In genomic region chr1:8031176-8031785, GRCh38 we compare ENCODE assay signal across 8 cellular contexts. TPM values are rescaled to one million over a fixed set of nuclear protein-coding genes. Genes with fewer than 3 reads are reported as not detected.
A peak's percentile ranks its signal among the peaks of the same experiment; 100 is the strongest.
DNase-seq lines count a peak whose midpoint lies in the region; ATAC-seq and TF ChIP-seq lines count a peak whose summit lies in the region.

No MANE protein-coding gene starts in this region.

- no peaks in the 10 kb centered on the region for H3K36me3 Mint-ChIP-seq in activated naive CD4-positive, alpha-beta T cell treated with anti-CD3 and anti-CD28 coated beads, Interleukin-2, amount 50 U/mL, for 72 hours

- no peaks in the 10 kb centered on the region for H3F3A ChIP-seq in neural cell (ENCODE audit: insufficient read depth, low read length, poor library complexity, severe bottlenecking)

- no peaks in the 10 kb centered on the region for H3K36me3 ChIP-seq in neural cell (ENCODE audit: insufficient read depth, low read length)

- no peak for TF ChIP-seq EP300 in neural cell (conservative IDR thresholded peaks at IDR 0.05; ENCODE audit: poor library complexity, severe bottlenecking)

- no peaks in the 10 kb centered on the region for H3K9me2 ChIP-seq in neural cell (ENCODE audit: insufficient read depth, low read length)

- DNase-seq in activated naive CD4-positive, alpha-beta T cell treated with anti-CD3 and anti-CD28 coated beads, Interleukin-2, amount 50 U/mL, for 16 hours: peak; percentile 16
- DNase-seq in activated naive CD4-positive, alpha-beta T cell treated with anti-CD3 and anti-CD28 coated beads, Interleukin-2, amount 50 U/mL, for 72 hours (ENCODE audit: low spot score in 2 of 2): no peak
- DNase-seq in NCI-H2227 (lab: John Stamatoyannopoulos, UW; ENCODE audit: unreplicated experiment): peak; percentile 16
- DNase-seq in central memory CD4-positive, alpha-beta T cell: peak; percentile 30

- H3K27ac Mint-ChIP-seq in activated naive CD4-positive, alpha-beta T cell treated with anti-CD3 and anti-CD28 coated beads, Interleukin-2, amount 50 U/mL, for 72 hours: no peak overlapping the region

- peak; percentile 50 for TF ChIP-seq CTCF in neural cell (IDR thresholded peaks at IDR 0.05; ENCODE audit: poor library complexity, severe bottlenecking)

- H3K9me3 ChIP-seq in neural cell (ENCODE audit: low read length): no peaks in the 10 kb centered on the region

- no peaks in the 10 kb centered on the region for H3K79me2 ChIP-seq in neural cell (replicated peaks; ENCODE audit: insufficient read depth, low read length)

- no peak overlapping the region for H3K27ac ChIP-seq in neural cell (ENCODE audit: low read length)

- no peak for ATAC-seq in activated naive CD4-positive, alpha-beta T cell treated with anti-CD3 and anti-CD28 coated beads, Interleukin-2, amount 50 U/mL, for 72 hours
- ATAC-seq in HG02840 (IDR thresholded peaks at IDR 0.05; ENCODE audit: low FRiP score, unreplicated experiment) (no peak), GM21360 (IDR thresholded peaks at IDR 0.05; ENCODE audit: unreplicated experiment) (no peak), HG03108 (IDR thresholded peaks at IDR 0.05; ENCODE audit: unreplicated experiment) (no peak)

- no peak overlapping the region for H3K4me2 ChIP-seq in neural cell (ENCODE audit: low read length)

- no peak for TF ChIP-seq RAD21 in neural cell (conservative IDR thresholded peaks at IDR 0.05)

- no peak overlapping the region for H2AFZ ChIP-seq in neural cell (ENCODE audit: low read depth, low read length)

- H3K9me3 Mint-ChIP-seq in activated naive CD4-positive, alpha-beta T cell treated with anti-CD3 and anti-CD28 coated beads, Interleukin-2, amount 50 U/mL, for 72 hours: no peaks in the 10 kb centered on the region

- no peaks in the 10 kb centered on the region for H4K20me1 ChIP-seq in neural cell (ENCODE audit: insufficient read depth)

- no peak overlapping the region for H3K9ac ChIP-seq in neural cell (ENCODE audit: low read length)

- no peak overlapping the region for H3K4me3 ChIP-seq in neural cell (ENCODE audit: low read length)

- no peaks in the 10 kb centered on the region for H3K27me3 ChIP-seq in neural cell (ENCODE audit: insufficient read depth, low read depth, low read length)

TF ChIP-seq in neural cell, 6 proteins besides CTCF, POLR2A, EP300 and RAD21:
- TF ChIP-seq MXI1 (conservative IDR thresholded peaks at IDR 0.05; ENCODE audit: poor library complexity, severe bottlenecking) (no peak), TAF1 (IDR thresholded peaks at IDR 0.05; ENCODE audit: low read depth) (no peak), SMC3 (conservative IDR thresholded peaks at IDR 0.05; ENCODE audit: poor library complexity) (no peak), POLR2AphosphoS5 (IDR thresholded peaks at IDR 0.05) (no peak), EZH2 (IDR thresholded peaks at IDR 0.05; ENCODE audit: borderline replicate concordance, insufficient read depth, low read length, poor library complexity, severe bottlenecking) (no peak)
- TF ChIP-seq, protein P1, sequence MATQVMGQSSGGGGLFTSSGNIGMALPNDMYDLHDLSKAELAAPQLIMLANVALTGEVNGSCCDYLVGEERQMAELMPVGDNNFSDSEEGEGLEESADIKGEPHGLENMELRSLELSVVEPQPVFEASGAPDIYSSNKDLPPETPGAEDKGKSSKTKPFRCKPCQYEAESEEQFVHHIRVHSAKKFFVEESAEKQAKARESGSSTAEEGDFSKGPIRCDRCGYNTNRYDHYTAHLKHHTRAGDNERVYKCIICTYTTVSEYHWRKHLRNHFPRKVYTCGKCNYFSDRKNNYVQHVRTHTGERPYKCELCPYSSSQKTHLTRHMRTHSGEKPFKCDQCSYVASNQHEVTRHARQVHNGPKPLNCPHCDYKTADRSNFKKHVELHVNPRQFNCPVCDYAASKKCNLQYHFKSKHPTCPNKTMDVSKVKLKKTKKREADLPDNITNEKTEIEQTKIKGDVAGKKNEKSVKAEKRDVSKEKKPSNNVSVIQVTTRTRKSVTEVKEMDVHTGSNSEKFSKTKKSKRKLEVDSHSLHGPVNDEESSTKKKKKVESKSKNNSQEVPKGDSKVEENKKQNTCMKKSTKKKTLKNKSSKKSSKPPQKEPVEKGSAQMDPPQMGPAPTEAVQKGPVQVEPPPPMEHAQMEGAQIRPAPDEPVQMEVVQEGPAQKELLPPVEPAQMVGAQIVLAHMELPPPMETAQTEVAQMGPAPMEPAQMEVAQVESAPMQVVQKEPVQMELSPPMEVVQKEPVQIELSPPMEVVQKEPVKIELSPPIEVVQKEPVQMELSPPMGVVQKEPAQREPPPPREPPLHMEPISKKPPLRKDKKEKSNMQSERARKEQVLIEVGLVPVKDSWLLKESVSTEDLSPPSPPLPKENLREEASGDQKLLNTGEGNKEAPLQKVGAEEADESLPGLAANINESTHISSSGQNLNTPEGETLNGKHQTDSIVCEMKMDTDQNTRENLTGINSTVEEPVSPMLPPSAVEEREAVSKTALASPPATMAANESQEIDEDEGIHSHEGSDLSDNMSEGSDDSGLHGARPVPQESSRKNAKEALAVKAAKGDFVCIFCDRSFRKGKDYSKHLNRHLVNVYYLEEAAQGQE (IDR thresholded peaks at IDR 0.05; ENCODE audit: borderline replicate concordance): no peak
TF ChIP-seq in neural cell: peak in this region for 0.

RNA-seq across cellular contexts. Expression of gene ERRFI1, which starts 5.2 kb away (rescaled TPM):
- 1 to 10 TPM; 1.9 to 2.3 TPM for total RNA-seq in activated naive CD4-positive, alpha-beta T cell treated with anti-CD3 and anti-CD28 coated beads, Interleukin-2, amount 50 U/mL, for 72 hours
- polyA plus RNA-seq in neural cell: 72.5 and 72.9 TPM in 2 replicates
- polyA minus RNA-seq in neural cell: 53.9 and 54.0 TPM in 2 replicates

Comparison
In these comparisons a context has a peak if more than half of its experiments do, and no peak if none do; other contexts are left out.
1. DNase-seq: peak in activated naive CD4-positive, alpha-beta T cell treated with anti-CD3 and anti-CD28 coated beads, Interleukin-2, amount 50 U/mL, for 16 hours (single experiment), NCI-H2227 (single experiment) and central memory CD4-positive, alpha-beta T cell (single experiment); none in activated naive CD4-positive, alpha-beta T cell treated with anti-CD3 and anti-CD28 coated beads, Interleukin-2, amount 50 U/mL, for 72 hours (0 of 2).